Comparison of ENCODE assay signal across 16 cellular contexts in the genomic region with DNA sequence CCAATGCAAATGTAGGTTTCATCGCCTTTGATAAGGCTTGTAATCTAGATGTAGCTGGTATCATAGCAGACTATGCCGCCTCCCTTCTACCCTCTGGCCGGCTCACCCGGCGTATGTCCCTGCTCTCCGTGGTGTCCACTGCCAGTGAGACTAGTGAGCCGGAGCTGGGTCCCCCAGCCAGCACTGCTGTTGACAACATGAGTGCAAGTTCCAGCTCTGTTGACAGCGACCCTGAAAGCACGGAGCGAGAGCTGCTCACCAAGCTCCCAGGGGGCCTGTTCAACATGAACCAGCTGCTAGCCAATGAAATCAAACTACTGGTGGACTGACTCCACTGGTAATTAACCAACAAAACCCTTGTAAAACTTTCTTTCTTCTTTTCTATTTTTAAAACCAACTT. TPM values are rescaled to one million over a fixed set of nuclear protein-coding genes. Genes with fewer than 3 reads are reported as not detected.
"Had no signal": no experiment of that assay in that cellular context is flagged by ENCODE, and none has a peak within 500 bp of the region (broad histone marks: within the 10 kb centered on the region; RNA-seq: fewer than 3 reads in every experiment).

No MANE protein-coding gene starts in this region.

- DNase-seq: activated CD4-positive, alpha-beta T cell treated with anti-CD3 and anti-CD28 coated beads, Interleukin-2, amount 10 ng/mL, durations not matched to agents 7 days and 5 days; activated CD8-positive, alpha-beta memory T cell treated with anti-CD3 and anti-CD28 coated beads, Interleukin-2, amount 50 U/mL, for 48 hours; activated gamma-delta T cell; activated T-cell treated with anti-CD3 and anti-CD28 coated beads, Interleukin-2, amount 50 U/mL, for 72 hours; amniotic stem cell; erythroblast; occipital lobe; stimulated activated CD4-positive, alpha-beta T cell treated with anti-CD3 and anti-CD28 coated beads, Interleukin-2, amount 100 ng/mL, for 24 hours had no signal

- H3K27me3 ChIP-seq: gastroesophageal sphincter, hepatocyte had no signal

- ATAC-seq: activated T-cell treated with anti-CD3 and anti-CD28 coated beads, Interleukin-2, amount 50 U/mL, for 72 hours; gastroesophageal sphincter; natural killer cell treated with Interleukin-12 subunit alpha and Interleukin-12 subunit beta and Interleukin-15 and Interleukin-18, amount 100 ng/mL, for 72 hours had no signal

- H3K36me3 ChIP-seq: prostate gland had no signal

- H3K27me3 Mint-ChIP-seq: activated CD4-positive, alpha-beta T cell treated with anti-CD3 and anti-CD28 coated beads, Interleukin-2, amount 10 ng/mL, durations not matched to agents 7 days and 5 days; activated naive CD8-positive, alpha-beta T cell; natural killer cell treated with Interleukin-12 subunit alpha and Interleukin-12 subunit beta and Interleukin-15 and Interleukin-18, amount 100 ng/mL, for 72 hours had no signal

- H3K9me3 ChIP-seq: gastroesophageal sphincter, prostate gland had no signal

- H3K4me1 Mint-ChIP-seq: activated CD4-positive, alpha-beta T cell treated with anti-CD3 and anti-CD28 coated beads, Interleukin-2, amount 10 ng/mL, durations not matched to agents 7 days and 5 days had no signal

- H3K4me3 Mint-ChIP-seq: activated CD4-positive, alpha-beta T cell treated with anti-CD3 and anti-CD28 coated beads, Interleukin-2, amount 10 ng/mL, durations not matched to agents 7 days and 5 days; activated naive CD8-positive, alpha-beta T cell; activated T-cell treated with anti-CD3 and anti-CD28 coated beads, Interleukin-2, amount 50 U/mL, for 72 hours; natural killer cell treated with Interleukin-12 subunit alpha and Interleukin-12 subunit beta and Interleukin-15 and Interleukin-18, amount 100 ng/mL, for 72 hours had no signal

- H3K27ac ChIP-seq: gastroesophageal sphincter, hepatocyte, prostate gland had no signal

- H3K9me3 Mint-ChIP-seq: activated CD4-positive, alpha-beta T cell treated with anti-CD3 and anti-CD28 coated beads, Interleukin-2, amount 10 ng/mL, durations not matched to agents 7 days and 5 days; activated T-cell treated with anti-CD3 and anti-CD28 coated beads, Interleukin-2, amount 50 U/mL, for 72 hours; natural killer cell treated with Interleukin-12 subunit alpha and Interleukin-12 subunit beta and Interleukin-15 and Interleukin-18, amount 100 ng/mL, for 72 hours had no signal

- H3K4me2 ChIP-seq: hepatocyte had no signal

- H3K4me3 ChIP-seq: gastroesophageal sphincter, hepatocyte, prostate gland had no signal

- H3K4me1 ChIP-seq: prostate gland had no signal

- H3K36me3 Mint-ChIP-seq: natural killer cell treated with Interleukin-12 subunit alpha and Interleukin-12 subunit beta and Interleukin-15 and Interleukin-18, amount 100 ng/mL, for 72 hours had no signal

- H3K27ac Mint-ChIP-seq: activated CD4-positive, alpha-beta T cell treated with anti-CD3 and anti-CD28 coated beads, Interleukin-2, amount 10 ng/mL, durations not matched to agents 7 days and 5 days; activated naive CD8-positive, alpha-beta T cell; activated T-cell treated with anti-CD3 and anti-CD28 coated beads, Interleukin-2, amount 50 U/mL, for 72 hours; natural killer cell treated with Interleukin-12 subunit alpha and Interleukin-12 subunit beta and Interleukin-15 and Interleukin-18, amount 100 ng/mL, for 72 hours had no signal

RNA-seq across cellular contexts. Expression of gene A2ML1, which starts 49.0 kb away (rescaled TPM):
- total RNA-seq: activated CD4-positive, alpha-beta T cell treated with anti-CD3 and anti-CD28 coated beads, Interleukin-2, amount 10 ng/mL, durations not matched to agents 7 days and 5 days; activated T-cell treated with anti-CD3 and anti-CD28 coated beads, Interleukin-2, amount 50 U/mL, for 72 hours; chondrocyte; dermis microvascular lymphatic vessel endothelial cell; mesenteric fat pad; natural killer cell treated with Interleukin-12 subunit alpha and Interleukin-12 subunit beta and Interleukin-15 and Interleukin-18, amount 100 ng/mL, for 72 hours had no signal
